In the genomic region with DNA sequence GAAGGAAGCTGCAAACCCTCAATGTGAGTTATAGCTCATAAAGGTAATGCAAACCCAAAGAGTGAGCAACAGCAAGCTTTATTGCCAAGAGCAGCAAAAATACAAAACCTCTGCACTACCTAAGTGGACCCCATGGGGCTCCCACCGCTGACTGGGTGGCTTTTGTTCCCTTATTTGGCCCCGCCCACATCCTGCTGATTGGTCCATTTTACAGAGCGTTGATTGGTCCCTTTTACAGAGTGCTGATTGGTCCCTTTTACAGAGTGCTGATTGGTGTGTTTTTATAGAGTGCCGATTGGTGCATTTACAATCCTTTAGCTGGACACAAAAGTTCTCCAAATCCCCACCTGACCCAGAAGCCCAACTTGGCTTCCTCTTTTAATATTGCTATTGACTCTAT, we compare ENCODE assay signal across 17 cellular contexts.
"Had no signal": no experiment of that assay in that cellular context is flagged by ENCODE, and none has a peak within 500 bp of the region (broad histone marks: within the 10 kb centered on the region; RNA-seq: fewer than 3 reads in every experiment).

No MANE protein-coding gene starts in this region.

- H3K36me3 ChIP-seq: ascending aorta, gastroesophageal sphincter, heart left ventricle, left lung, sigmoid colon, spleen, upper lobe of right lung had no signal

- ATAC-seq: esophagus mucosa; gastroesophageal sphincter; heart left ventricle; left lung; stimulated activated memory B cell treated with anti-CD40 and anti-IgM and Interleukin-4, amounts not matched to agents 10 μg/mL and 1 μg/mL and 100 μg/mL, for 72 hours; upper lobe of right lung had no signal

- H3K27me3 ChIP-seq: ascending aorta, gastroesophageal sphincter, heart left ventricle, left lung, sigmoid colon, spleen, upper lobe of right lung had no signal

- H3K9me3 ChIP-seq: ascending aorta, gastroesophageal sphincter, sigmoid colon, upper lobe of right lung had no signal

- H3K4me3 ChIP-seq: ascending aorta, coronary artery, gastroesophageal sphincter, heart left ventricle, left lung, sigmoid colon, spleen, upper lobe of right lung had no signal

- FAIRE-seq: endometrium, kidney had no signal

- DNase-seq: activated B cell treated with CpG ODN at 0.5 μM for 24 hours; activated CD4-positive, alpha-beta T cell treated with anti-CD3 and anti-CD28 coated beads, Interleukin-2, amount 10 ng/mL, durations not matched to agents 7 days and 5 days; activated gamma-delta T cell; heart left ventricle; kidney; left lung; occipital lobe; sigmoid colon; spleen; stimulated activated CD4-positive, alpha-beta T cell treated with anti-CD3 and anti-CD28 coated beads, Interleukin-4, amount 100 ng/mL, for 4 hours; upper lobe of right lung had no signal

- H3K27ac ChIP-seq: ascending aorta, coronary artery, gastroesophageal sphincter, heart left ventricle, left lung, sigmoid colon, spleen, upper lobe of right lung had no signal

- H3K4me1 ChIP-seq: ascending aorta, gastroesophageal sphincter, heart left ventricle, left lung, spleen, upper lobe of right lung had no signal
